Comparison of ENCODE assay signal across 20 cellular contexts in genomic region chr9:18689166-18689565, GRCh38.
DNase-seq lines count a peak whose midpoint lies in the region; FAIRE-seq and TF ChIP-seq lines count a peak whose summit lies in the region.
"Had no signal": no experiment of that assay in that cellular context is flagged by ENCODE, and none has a peak within 500 bp of the region (broad histone marks: within the 10 kb centered on the region; RNA-seq: fewer than 3 reads in every experiment).

No MANE protein-coding gene starts in this region.

- no peaks in the 10 kb centered on the region for H3K27me3 Mint-ChIP-seq in endodermal cell (ENCODE audit: insufficient read depth)
- H3K27me3 Mint-ChIP-seq: CD4-positive, CD25-positive, alpha-beta regulatory T cell had no signal

- no peak overlapping the region for H3K27ac Mint-ChIP-seq in endodermal cell
- H3K27ac Mint-ChIP-seq: CD4-positive, CD25-positive, alpha-beta regulatory T cell; CD8-positive, alpha-beta T cell; H9; HFFc6 had no signal

- H3K36me3 ChIP-seq in OCI-LY3 (replicated peaks; ENCODE audit: low read depth, low read length) (peaks cover 4% of the 10 kb centered on the region), keratinocyte (ENCODE audit: control insufficient read depth in 2 of 2, extremely low read depth in 1 of 2, insufficient read depth in 2 of 2, low read length in 2 of 2) (no peaks in the 10 kb centered on the region), endodermal cell (ENCODE audit: control insufficient read depth, insufficient read depth, low read length) (no peaks in the 10 kb centered on the region)

- peaks cover 6% of the 10 kb centered on the region for H3K36me3 Mint-ChIP-seq in endodermal cell (ENCODE audit: low read depth)
- H3K36me3 Mint-ChIP-seq: CD4-positive, CD25-positive, alpha-beta regulatory T cell; CD8-positive, alpha-beta T cell had no signal

- H3K79me2 ChIP-seq in OCI-LY3 (ENCODE audit: low read length), result no peaks in the 10 kb centered on the region
- no peaks in the 10 kb centered on the region for H3K79me2 ChIP-seq in keratinocyte (ENCODE audit: control insufficient read depth, insufficient read depth, low read length)

- H3K4me1 ChIP-seq in OCI-LY3 (ENCODE audit: low read length) (peaks cover 55% of the 10 kb centered on the region), keratinocyte (ENCODE audit: control insufficient read depth, extremely low read depth, insufficient read depth, low read length) (peaks cover 9% of the 10 kb centered on the region), endodermal cell (ENCODE audit: control insufficient read depth, insufficient read depth, low read length) (no peaks in the 10 kb centered on the region)
- H3K4me1 ChIP-seq: Caco-2 had no signal

- peak; percentile 46 for FAIRE-seq in keratinocyte (lab: Jason Lieb, UNC)
- FAIRE-seq: GM12878, GM19239 had no signal

- H3K9ac ChIP-seq in OCI-LY3 (ENCODE audit: low read length) (no peak overlapping the region), keratinocyte (ENCODE audit: control insufficient read depth, extremely low read depth, insufficient read depth, low read length) (no peak overlapping the region), endodermal cell (ENCODE audit: extremely low read depth, low read length, poor library complexity, severe bottlenecking) (no peak overlapping the region)
- H3K9ac ChIP-seq: GM23248 had no signal

- peak overlapping the region; percentile 35 for H3K4me2 ChIP-seq in OCI-LY3 (ENCODE audit: low read length)
- H3K4me2 ChIP-seq in keratinocyte (ENCODE audit: control insufficient read depth, extremely low read depth, insufficient read depth, low read depth, low read length), result peak overlapping the region; percentile 54

- no peaks in the 10 kb centered on the region for H4K20me1 ChIP-seq in OCI-LY3 (ENCODE audit: insufficient read depth, low read length)
- no peaks in the 10 kb centered on the region for H4K20me1 ChIP-seq in keratinocyte (ENCODE audit: control insufficient read depth, extremely low read depth, insufficient read depth, low read length)

- peak overlapping the region; percentile 62 for H2AFZ ChIP-seq in OCI-LY3 (ENCODE audit: low read depth, low read length)
- peak overlapping the region; percentile 68 for H2AFZ ChIP-seq in keratinocyte (ENCODE audit: control insufficient read depth, low read length)
- H2AFZ ChIP-seq: GM23248 had no signal

- TF ChIP-seq CTCF in OCI-LY3 (IDR thresholded peaks at IDR 0.05; ENCODE audit: low read depth, low read length), result no peak
- no peak for TF ChIP-seq CTCF in keratinocyte (optimal IDR thresholded peaks at IDR 0.05 in 1 of 3, IDR thresholded peaks at IDR 0.05 in 1 of 3, conservative IDR thresholded peaks at IDR 0.05 in 1 of 3; ENCODE audit: extremely low read depth in 1 of 3, insufficient read depth in 2 of 3, low read length in 3 of 3)
- TF ChIP-seq CTCF in endodermal cell (conservative IDR thresholded peaks at IDR 0.05), result no peak

- no peaks in the 10 kb centered on the region for H3K27me3 ChIP-seq in OCI-LY3 (ENCODE audit: low read depth, low read length)
- H3K27me3 ChIP-seq in keratinocyte (ENCODE audit: control insufficient read depth, extremely low read depth, insufficient read depth, low read length), result no peaks in the 10 kb centered on the region
- H3K27me3 ChIP-seq in endodermal cell (ENCODE audit: control insufficient read depth, insufficient read depth, low read length, poor library complexity, severe bottlenecking), result no peaks in the 10 kb centered on the region

- DNase-seq in dermis blood vessel endothelial cell (peak; percentile 47), keratinocyte (ENCODE audit: low read depth, low spot score) (no peak), DMS79 treated with DMSO at 0.1 percent for 48 hours (lab: John Stamatoyannopoulos, UW) (no peak), NCI-H524 treated with DMSO at 0.1 percent for 48 hours (lab: John Stamatoyannopoulos, UW) (no peak), endodermal cell (no peak), NCI-H2227 (lab: John Stamatoyannopoulos, UW; ENCODE audit: unreplicated experiment) (no peak)
- DNase-seq: 8988T; C1 segment of cervical spinal cord; Caco-2; CD4-positive, CD25-positive, alpha-beta regulatory T cell; CD8-positive, alpha-beta T cell; DMS153; EL; GDM1; H9; HFFc6 had no signal

- no peaks in the 10 kb centered on the region for H3K9me1 ChIP-seq in keratinocyte (ENCODE audit: control insufficient read depth, extremely low read depth, insufficient read depth, low read length)

- dilution Hi-C loops in keratinocyte (cut with MboI; ENCODE audit: extremely low pct_ligation_motif_present, low sequenced_read_pairs), result no loop called here

- H3K27ac ChIP-seq in OCI-LY3 (ENCODE audit: low read length) (peak overlapping the region; percentile 71), keratinocyte (ENCODE audit: control insufficient read depth, insufficient read depth, low read length) (no peak overlapping the region), endodermal cell (ENCODE audit: low read depth, low read length) (no peak overlapping the region)
- H3K27ac ChIP-seq: GM23248 had no signal

- H3K4me3 Mint-ChIP-seq in endodermal cell, result no peak overlapping the region
- H3K4me3 Mint-ChIP-seq: CD4-positive, CD25-positive, alpha-beta regulatory T cell; CD8-positive, alpha-beta T cell; H9; HFFc6 had no signal

- H3K4me3 ChIP-seq in OCI-LY3 (ENCODE audit: low read length) (no peak overlapping the region), keratinocyte (ENCODE audit: control insufficient read depth in 2 of 3, extremely low read depth in 1 of 3, insufficient read depth in 2 of 3, low read depth in 1 of 3, low read length in 3 of 3) (peak overlapping the region in 1 of 3 experiments; percentile 44), endodermal cell (ENCODE audit: low read length) (no peak overlapping the region)
- H3K4me3 ChIP-seq: GM12878, GM23248 had no signal

- 95% methylated on average over 2 of the region's 2 CpGs; no CpG with 5 or more reads in 1 of the 2 experiments for WGBS in endodermal cell (ENCODE audit: insufficient coverage in 1 of 2, insufficient read length in 1 of 2), 2 experiments

- H3K9me3 ChIP-seq in OCI-LY3 (ENCODE audit: insufficient read depth, low read length) (0 out of 2 replicates have a peak, but pooled peaks cover 9% of the 10 kb centered on the region), keratinocyte (ENCODE audit: control insufficient read depth, low read depth, low read length) (no peaks in the 10 kb centered on the region), endodermal cell (ENCODE audit: control insufficient read depth, low read length) (peaks cover 8% of the 10 kb centered on the region)
- H3K9me3 ChIP-seq: Caco-2 had no signal

- H3K4me1 Mint-ChIP-seq in endodermal cell, result peaks cover 12% of the 10 kb centered on the region
- H3K4me1 Mint-ChIP-seq: CD4-positive, CD25-positive, alpha-beta regulatory T cell; H9 had no signal

- peaks cover 8% of the 10 kb centered on the region for H3K9me3 Mint-ChIP-seq in endodermal cell
